ENCODE assay signal across 12 cellular contexts in genomic region chr7:20744913-20745587, GRCh38. TPM values are rescaled to one million over a fixed set of nuclear protein-coding genes. Genes with fewer than 3 reads are reported as not detected.
DNase-seq lines count a peak whose midpoint lies in the region; ATAC-seq and TF ChIP-seq lines count a peak whose summit lies in the region.
"Had no signal": no experiment of that assay in that cellular context is flagged by ENCODE, and none has a peak within 500 bp of the region (broad histone marks: within the 10 kb centered on the region; RNA-seq: fewer than 3 reads in every experiment).

No MANE protein-coding gene starts in this region.

- H3K9me3 ChIP-seq in Panc1 (ENCODE audit: control insufficient read depth, insufficient read depth, low read depth, low read length): no peaks in the 10 kb centered on the region
- H3K9me3 ChIP-seq: breast epithelium had no signal

- BruUV-seq in Panc1 (replicated peaks; lab: Mats Ljungman, UMichigan): no TSS peak

- ATAC-seq in Panc1 (no peak), GM21526 (IDR thresholded peaks at IDR 0.05; ENCODE audit: low FRiP score, unreplicated experiment) (no peak), HG03432 (IDR thresholded peaks at IDR 0.05; ENCODE audit: unreplicated experiment) (no peak)

- TF ChIP-seq CTCF in Panc1 (IDR thresholded peaks at IDR 0.05): peak; percentile 20; the same call in 1 of the 2 replicates
- peak; percentile 29 for TF ChIP-seq CTCF in kidney epithelial cell (IDR thresholded peaks at IDR 0.05; ENCODE audit: insufficient read depth, low read length, poor library complexity, severe bottlenecking)
- no peak for TF ChIP-seq CTCF in GM10266 (IDR thresholded peaks at IDR 0.05; ENCODE audit: control insufficient read depth, insufficient read depth, low read depth, missing control alignments)

- CTCF ChIA-PET in Panc1 (lab: Charles Lee): no interaction called here

- H3K27me3 ChIP-seq in Panc1 (ENCODE audit: control insufficient read depth, insufficient read depth, low read length) (0 out of 2 replicates have a peak, but pooled peaks cover 2% of the 10 kb centered on the region), kidney epithelial cell (ENCODE audit: control insufficient read depth, insufficient read depth, low read length) (no peaks in the 10 kb centered on the region)
- H3K27me3 ChIP-seq: breast epithelium had no signal

- H3K4me3 ChIP-seq in Panc1 (ENCODE audit: low read depth in 2 of 2, low read length in 2 of 2) (no peak overlapping the region), kidney epithelial cell (ENCODE audit: low read depth, low read length) (no peak overlapping the region)
- H3K4me3 ChIP-seq: breast epithelium had no signal

- H3K4me1 ChIP-seq in Panc1 (ENCODE audit: control insufficient read depth, insufficient read depth, low read length): no peaks in the 10 kb centered on the region
- H3K4me1 ChIP-seq: breast epithelium had no signal

- in situ Hi-C loops in Panc1 (cut with HindIII; ENCODE audit: low pct_unique_long_range_greater_than_20kb, low sequenced_read_pairs): no loop called here

- H3K36me3 ChIP-seq in Panc1 (ENCODE audit: control insufficient read depth, insufficient read depth, low read length) (no peaks in the 10 kb centered on the region), kidney epithelial cell (ENCODE audit: control insufficient read depth, insufficient read depth, low read length) (no peaks in the 10 kb centered on the region)
- H3K36me3 ChIP-seq: breast epithelium had no signal

- no peak overlapping the region for H3K27ac ChIP-seq in Panc1 (ENCODE audit: low read length)
- H3K27ac ChIP-seq: breast epithelium had no signal

- POLR2A ChIA-PET in Panc1 (lab: Charles Lee): no interaction called here

- DNase-seq in EL (peak; percentile 7), NCI-H1105 (lab: John Stamatoyannopoulos, UW) (peak; percentile 73), Panc1 (ENCODE audit: low read depth, low spot score) (no peak), kidney epithelial cell (ENCODE audit: low read depth) (no peak), UCSD-AML1 (lab: John Stamatoyannopoulos, UW; ENCODE audit: unreplicated experiment) (no peak), GM10266 (ENCODE audit: extremely low spot score) (no peak)
- DNase-seq: DND-41; HFFc6; stimulated activated naive CD4-positive, alpha-beta T cell treated with Interleukin-2 at 50 U/mL for 16 hours had no signal

- intact Hi-C loops in Panc1 (cut with micrococcal nuclease; ENCODE audit: unreplicated experiment): no loop called here

RNA-seq across cellular contexts. Expression of gene SP8, which starts 41.6 kb away (rescaled TPM):
- total RNA-seq in Panc1 (2021; ENCODE audit: unreplicated experiment) (not detected), kidney epithelial cell (not detected in 2 replicates)
- not detected for polyA plus RNA-seq in Panc1 (2012; ENCODE audit: insufficient read length)
- total RNA-seq: breast epithelium, HFFc6 had no signal

Comparison
In these comparisons a context has a peak if more than half of its experiments do, and no peak if none do; other contexts are left out.
1. DNase-seq: peak in EL (single experiment) and NCI-H1105 (single experiment); none in Panc1 (single experiment), kidney epithelial cell (single experiment), UCSD-AML1 (single experiment) and GM10266 (single experiment).